Comparison of ENCODE assay signal across 8 cellular contexts in the genomic region with DNA sequence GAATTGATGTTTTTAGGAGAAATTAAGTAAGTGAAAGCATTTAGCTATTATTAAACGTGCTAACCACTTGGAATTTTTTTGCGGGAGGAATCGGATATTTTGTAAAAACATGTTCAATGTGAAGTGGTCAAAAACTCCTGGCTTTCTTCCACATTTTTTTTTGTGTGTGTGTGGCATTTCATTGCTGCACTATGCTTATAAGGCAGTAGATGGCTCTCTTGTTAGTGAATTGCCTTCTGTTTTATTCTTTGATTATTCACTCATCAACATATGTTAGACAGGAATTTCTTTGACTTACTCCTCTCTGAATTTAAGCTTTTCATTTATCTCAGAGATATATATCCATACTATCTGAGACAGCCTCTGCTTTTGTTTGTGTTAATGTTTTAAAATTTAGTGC.
DNase-seq lines count a peak whose midpoint lies in the region; ATAC-seq and TF ChIP-seq lines count a peak whose summit lies in the region.

No MANE protein-coding gene starts in this region.

- POLR2A ChIA-PET in HEK293 (lab: Yijun Ruan, JAX) = no interaction called here
- POLR2A ChIA-PET in CD8-positive, alpha-beta memory T cell (lab: Charles Lee) = no interaction called here

- H3K27me3 ChIP-seq in WERI-Rb-1 (ENCODE audit: insufficient read depth, low read depth, severe bottlenecking) = no peaks in the 10 kb centered on the region
- H3K27me3 ChIP-seq in CD8-positive, alpha-beta memory T cell (ENCODE audit: insufficient read depth, low read length, poor library complexity, severe bottlenecking) = no peaks in the 10 kb centered on the region

- H3K4me1 ChIP-seq in HEK293 (ENCODE audit: control insufficient read depth, insufficient read depth, low read length) = peaks cover 9% of the 10 kb centered on the region; the same call in 1 of the 2 replicates
- H3K4me1 ChIP-seq in CD8-positive, alpha-beta memory T cell (ENCODE audit: insufficient read depth, low read length) = no peaks in the 10 kb centered on the region

- peaks cover 0 to 4% (median 0%) of the 10 kb centered on the region in 5 donors for H3K9me3 Mint-ChIP-seq in CD8-positive, alpha-beta memory T cell

- H3K27me3 Mint-ChIP-seq in CD8-positive, alpha-beta memory T cell = no peaks in the 10 kb centered on the region

- no peak overlapping the region for H3K27ac Mint-ChIP-seq in CD8-positive, alpha-beta memory T cell

- H3K36me3 ChIP-seq in HEK293 (ENCODE audit: control insufficient read depth in 2 of 2, insufficient read depth in 1 of 2, low read length in 2 of 2) (peaks cover 0 to 14% of the 10 kb centered on the region in 2 experiments; a peak in 2 of 3 replicates), WERI-Rb-1 (peaks cover 31% of the 10 kb centered on the region)
- no peaks in the 10 kb centered on the region for H3K36me3 ChIP-seq in CD8-positive, alpha-beta memory T cell (ENCODE audit: insufficient read depth, low read length)

- H3K36me3 Mint-ChIP-seq in CD8-positive, alpha-beta memory T cell = peaks cover 29 to 47% (median 32%) of the 10 kb centered on the region in 3 donors

- no peak overlapping the region for H3K4me3 Mint-ChIP-seq in CD8-positive, alpha-beta memory T cell

- H3K27ac ChIP-seq in HEK293 (ENCODE audit: extremely low read depth, low read depth, low read length) = no peak overlapping the region
- no peak overlapping the region for H3K27ac ChIP-seq in WERI-Rb-1
- no peak overlapping the region for H3K27ac ChIP-seq in CD8-positive, alpha-beta memory T cell (ENCODE audit: low read depth, low read length)

- H3K9me3 ChIP-seq in HEK293 (ENCODE audit: control insufficient read depth, insufficient read depth, low read depth, low read length) (no peaks in the 10 kb centered on the region), WERI-Rb-1 (ENCODE audit: severe bottlenecking) (no peaks in the 10 kb centered on the region)
- H3K9me3 ChIP-seq in CD8-positive, alpha-beta memory T cell (ENCODE audit: low read length) = no peaks in the 10 kb centered on the region

- in situ Hi-C loops in ACHN (cut with HindIII; ENCODE audit: low pct_ligation_motif_present, low pct_unique_long_range_greater_than_20kb, low sequenced_read_pairs) = no loop called here

- CTCF ChIA-PET in HEK293 (lab: Yijun Ruan, JAX) = interaction anchor here (0.6 to 1.1 kb wide), 7 partner anchors 10 to 1481 kb away, joined by 3 to 5 read pairs (median 3); no protein-coding TSS in a partner anchor
- CTCF ChIA-PET in CD8-positive, alpha-beta memory T cell (lab: Charles Lee) = no interaction called here

- TF ChIP-seq CTCF in HEK293 (tag by site-specific recombination; IDR thresholded peaks at IDR 0.05) (0 out of 2 replicates have a peak, but pooled peaks have one; percentile 15), WERI-Rb-1 (IDR thresholded peaks at IDR 0.05; ENCODE audit: low read depth, low read length) (0 out of 2 replicates have a peak, but pooled peaks have one; percentile 1)

- ATAC-seq in HG02642 (IDR thresholded peaks at IDR 0.05; ENCODE audit: poor library complexity, unreplicated experiment) = no peak

- DNase-seq in ACHN (peak; percentile 65), WERI-Rb-1 (no peak), iPS-NIHi11 (ENCODE audit: low spot score) (peak; percentile 18), NCI-H446 treated with DMSO at 0.1 percent for 48 hours (lab: John Stamatoyannopoulos, UW) (no peak)
- no peak for DNase-seq in CD8-positive, alpha-beta memory T cell
- no peak for DNase-seq in activated effector memory CD4-positive, alpha-beta T cell treated with Interleukin-2 at 50 U/mL for 16 hours

- H3K4me1 Mint-ChIP-seq in CD8-positive, alpha-beta memory T cell = peaks cover 0 to 6% (median 0%) of the 10 kb centered on the region in 3 donors

- H3K4me3 ChIP-seq in HEK293 (ENCODE audit: low read depth, low read length) (no peak overlapping the region), WERI-Rb-1 (ENCODE audit: low read depth, low read length) (no peak overlapping the region)
- H3K4me3 ChIP-seq in CD8-positive, alpha-beta memory T cell (ENCODE audit: low read length) = no peak overlapping the region

TF ChIP-seq in HEK293, 187 proteins besides CTCF, POLR2A, EP300 and RAD21:
- no peak for TF ChIP-seq ZNF585B (tag by site-specific recombination; IDR thresholded peaks at IDR 0.05)
- no peak for TF ChIP-seq ZNF248 (tag by site-specific recombination; IDR thresholded peaks at IDR 0.05)
- no peak for TF ChIP-seq SP7 (tag by site-specific recombination; IDR thresholded peaks at IDR 0.05)
- peak; percentile 46 for TF ChIP-seq ZNF654 (tag by site-specific recombination; IDR thresholded peaks at IDR 0.05; ENCODE audit: low read depth)
- no peak for TF ChIP-seq ZNF223 (tag by site-specific recombination; IDR thresholded peaks at IDR 0.05)

Comparison
In these comparisons a context has a peak if more than half of its experiments do, and no peak if none do; other contexts are left out.
1. DNase-seq: peak in ACHN (single experiment) and iPS-NIHi11 (single experiment); none in WERI-Rb-1 (single experiment), CD8-positive, alpha-beta memory T cell (0 of 5), NCI-H446 treated with DMSO at 0.1 percent for 48 hours (single experiment) and activated effector memory CD4-positive, alpha-beta T cell treated with Interleukin-2 at 50 U/mL for 16 hours (single experiment).